ENCODE assay signal across 14 cellular contexts in the genomic region with DNA sequence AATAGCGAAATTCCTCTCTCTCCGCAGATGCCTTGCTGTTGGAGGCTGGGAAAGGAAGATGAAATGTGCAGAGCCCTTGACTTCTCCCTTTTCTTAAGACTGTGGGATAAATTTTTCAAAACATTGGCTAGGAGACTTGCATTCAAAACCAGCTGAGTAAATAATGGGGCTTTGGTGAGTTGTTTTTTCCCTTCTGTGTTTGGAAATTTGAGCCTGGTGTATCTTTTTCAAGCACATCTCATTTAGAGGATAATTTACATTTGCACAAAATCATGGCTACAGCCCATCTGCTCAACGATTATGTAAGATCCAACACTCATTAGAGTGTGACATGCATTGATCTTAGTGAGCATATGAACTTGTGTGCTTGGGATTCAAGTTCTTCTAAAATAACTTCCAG.
DNase-seq lines count a peak whose midpoint lies in the region; ATAC-seq and TF ChIP-seq lines count a peak whose summit lies in the region.
"Had no signal": no experiment of that assay in that cellular context is flagged by ENCODE, and none has a peak within 500 bp of the region (broad histone marks: within the 10 kb centered on the region; RNA-seq: fewer than 3 reads in every experiment).

No MANE protein-coding gene starts in this region.

- H3K4me3 ChIP-seq in hepatocyte (no peak overlapping the region), MG63 (no peak overlapping the region)
- H3K4me3 ChIP-seq: heart left ventricle, left ventricle myocardium inferior, PC-9 had no signal

- peak; percentile 69 for DNase-seq in AG09319 (ENCODE audit: extremely low read depth, low read depth)
- DNase-seq in NCI-H1417 (lab: John Stamatoyannopoulos, UW), result peak; percentile 31 to 93 (median 60)
- DNase-seq in NCI-H748 (lab: John Stamatoyannopoulos, UW; ENCODE audit: unreplicated experiment), result peak; percentile 95
- no peak for DNase-seq in hepatocyte (ENCODE audit: low spot score)
- DNase-seq in MG63, result no peak
- DNase-seq in iPS-NIHi7 (ENCODE audit: extremely low spot score), result no peak
- DNase-seq: activated CD4-positive, alpha-beta T cell treated with anti-CD3 and anti-CD28 coated beads for 1 hour; activated T-cell treated with anti-CD3 and anti-CD28 coated beads, Interleukin-2, amount 50 U/mL, for 4 hours; heart left ventricle; left ventricle myocardium inferior; PC-9; T-helper 1 cell had no signal

- H3K4me2 ChIP-seq in hepatocyte, result no peak overlapping the region
- H3K4me2 ChIP-seq: PC-9 had no signal

- peaks cover under 1% of the 10 kb centered on the region for H3K4me1 ChIP-seq in hepatocyte (ENCODE audit: insufficient read depth)
- H3K4me1 ChIP-seq: left ventricle myocardium inferior had no signal

- H3K36me3 ChIP-seq in hepatocyte (replicated peaks; ENCODE audit: insufficient read depth, low read depth) (no peaks in the 10 kb centered on the region), MG63 (no peaks in the 10 kb centered on the region)
- H3K36me3 ChIP-seq: heart left ventricle, left ventricle myocardium inferior had no signal

- no peaks in the 10 kb centered on the region for H3K27me3 ChIP-seq in hepatocyte
- H3K27me3 ChIP-seq in MG63, result no peaks in the 10 kb centered on the region
- H3K27me3 ChIP-seq: heart left ventricle had no signal

- no peak for TF ChIP-seq CTCF in AG09319 (IDR thresholded peaks at IDR 0.05; ENCODE audit: low read depth, low read length)
- TF ChIP-seq CTCF in hepatocyte (IDR thresholded peaks at IDR 0.05; ENCODE audit: poor library complexity), result no peak

- no peaks in the 10 kb centered on the region for H3K79me2 ChIP-seq in hepatocyte

- H4K20me1 ChIP-seq in hepatocyte (ENCODE audit: insufficient read depth, poor library complexity, severe bottlenecking), result no peaks in the 10 kb centered on the region

- ATAC-seq in GM21825 (IDR thresholded peaks at IDR 0.05; ENCODE audit: unreplicated experiment) (no peak), HG02884 (IDR thresholded peaks at IDR 0.05; ENCODE audit: unreplicated experiment) (no peak)
- ATAC-seq: activated T-cell treated with anti-CD3 and anti-CD28 coated beads, Interleukin-2, amount 50 U/mL, for 4 hours had no signal

- WGBS in hepatocyte (ENCODE audit: low lambda C conversion rate, missing lambda C conversion rate), result 67% methylated on average over 3 of the region's 3 CpGs

- no peak overlapping the region for H2AFZ ChIP-seq in hepatocyte
- H2AFZ ChIP-seq: PC-9 had no signal

- H3K9me2 ChIP-seq in hepatocyte (replicated peaks; ENCODE audit: insufficient read depth), result no peaks in the 10 kb centered on the region

- H3K9me3 ChIP-seq in hepatocyte (ENCODE audit: low read depth) (no peaks in the 10 kb centered on the region), MG63 (no peaks in the 10 kb centered on the region)
- H3K9me3 ChIP-seq: heart left ventricle, left ventricle myocardium inferior had no signal

- H3K27ac ChIP-seq in hepatocyte, result peak overlapping the region; percentile 12
- H3K27ac ChIP-seq: left ventricle myocardium inferior, PC-9 had no signal

Comparison
In these comparisons a context has a peak if more than half of its experiments do, and no peak if none do; other contexts are left out.
1. DNase-seq: peak in AG09319 (single experiment), NCI-H1417 (3 of 3) and NCI-H748 (single experiment); none in hepatocyte (single experiment), MG63 (single experiment) and iPS-NIHi7 (single experiment).